Comparison of ENCODE assay signal across 8 cellular contexts in the genomic region with DNA sequence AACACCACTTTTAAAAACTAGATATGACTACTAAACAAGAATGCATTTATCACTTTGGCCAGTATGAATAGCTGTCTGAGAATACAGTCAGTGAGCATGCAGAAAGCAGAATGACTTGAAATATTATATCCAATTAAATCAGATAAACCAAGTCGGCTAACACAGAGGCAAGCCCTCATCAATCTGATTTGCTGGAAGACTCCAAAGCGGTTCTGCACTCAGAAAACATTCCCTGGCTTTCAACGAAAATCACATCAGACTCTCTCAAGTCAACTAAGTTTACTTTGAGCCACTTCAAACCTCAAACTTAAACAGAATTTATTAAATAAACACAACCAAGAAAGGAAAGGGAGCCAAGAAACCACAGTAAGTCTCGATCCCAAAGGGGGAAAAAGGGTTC. TPM values are rescaled to one million over a fixed set of nuclear protein-coding genes. Genes with fewer than 3 reads are reported as not detected.
DNase-seq lines count a peak whose midpoint lies in the region; ATAC-seq lines count a peak whose summit lies in the region.

No MANE protein-coding gene starts in this region.

- no peak overlapping the region for H3K4me3 ChIP-seq in CD4-positive, CD25-positive, alpha-beta regulatory T cell (ENCODE audit: low read depth, low read length)
- no peak overlapping the region for H3K4me3 ChIP-seq in naive thymus-derived CD4-positive, alpha-beta T cell (ENCODE audit: low read length)

- H3K27me3 ChIP-seq in CD4-positive, CD25-positive, alpha-beta regulatory T cell (ENCODE audit: control insufficient read depth, insufficient read depth, low read length): peaks cover 32% of the 10 kb centered on the region
- peaks cover 0 to 8% of the 10 kb centered on the region in 2 donors for H3K27me3 ChIP-seq in naive thymus-derived CD4-positive, alpha-beta T cell (ENCODE audit: control insufficient read depth in 2 of 2, insufficient read depth in 2 of 2, low read length in 2 of 2)

- no peaks in the 10 kb centered on the region for H3K36me3 Mint-ChIP-seq in CD4-positive, CD25-positive, alpha-beta regulatory T cell
- H3K36me3 Mint-ChIP-seq in naive thymus-derived CD4-positive, alpha-beta T cell: peaks cover 0 to 5% (median 0%) of the 10 kb centered on the region in 5 donors

- peaks cover 54% of the 10 kb centered on the region for H3K27me3 Mint-ChIP-seq in CD4-positive, CD25-positive, alpha-beta regulatory T cell
- peaks cover 64 to 77% (median 71%) of the 10 kb centered on the region in 5 donors for H3K27me3 Mint-ChIP-seq in naive thymus-derived CD4-positive, alpha-beta T cell

- intact Hi-C loops in naive thymus-derived CD4-positive, alpha-beta T cell (cut with micrococcal nuclease): loop anchor here in 1 of 2 donors (5.0 to 10.0 kb wide), 2 partner anchors 260 to 467 kb away; a partner anchor contains a TSS
- intact Hi-C loops in head of caudate nucleus (cut with DNase I): no loop called here

- no peak for DNase-seq in CD4-positive, CD25-positive, alpha-beta regulatory T cell
- peak; percentile 2 for DNase-seq in KBM-7
- DNase-seq in dedifferentiated amniotic fluid mesenchymal stem cell (ENCODE audit: extremely low spot score): peak; percentile 51
- no peak for DNase-seq in naive thymus-derived CD4-positive, alpha-beta T cell
- no peak for DNase-seq in cortex of kidney (lab: John Stamatoyannopoulos, UW)
- DNase-seq in head of caudate nucleus: no peak
- DNase-seq in central memory CD4-positive, alpha-beta T cell: no peak
- DNase-seq in activated CD4-positive, alpha-beta T cell treated with anti-CD3 and anti-CD28 coated beads, Interleukin-2, amount 50 U/mL, for 4 hours: no peak

- no peaks in the 10 kb centered on the region for H3K36me3 ChIP-seq in CD4-positive, CD25-positive, alpha-beta regulatory T cell (ENCODE audit: control insufficient read depth, insufficient read depth, low read length)
- no peaks in the 10 kb centered on the region for H3K36me3 ChIP-seq in naive thymus-derived CD4-positive, alpha-beta T cell (ENCODE audit: control insufficient read depth in 2 of 3, insufficient read depth in 3 of 3, low read length in 3 of 3)

- no peak overlapping the region for H3K27ac Mint-ChIP-seq in CD4-positive, CD25-positive, alpha-beta regulatory T cell
- no peak overlapping the region for H3K27ac Mint-ChIP-seq in naive thymus-derived CD4-positive, alpha-beta T cell

- peaks cover 0 to 4% (median 0%) of the 10 kb centered on the region in 7 donors for H3K9me3 Mint-ChIP-seq in CD4-positive, CD25-positive, alpha-beta regulatory T cell
- H3K9me3 Mint-ChIP-seq in naive thymus-derived CD4-positive, alpha-beta T cell: peaks cover 0 to 19% (median 0%) of the 10 kb centered on the region in 11 donors

- POLR2A ChIA-PET in naive thymus-derived CD4-positive, alpha-beta T cell (lab: Charles Lee): no interaction called here

- H3K4me1 Mint-ChIP-seq in CD4-positive, CD25-positive, alpha-beta regulatory T cell: peaks cover 0 to 27% (median 10%) of the 10 kb centered on the region in 4 donors
- peaks cover 14 to 25% (median 21%) of the 10 kb centered on the region in 7 donors for H3K4me1 Mint-ChIP-seq in naive thymus-derived CD4-positive, alpha-beta T cell

- H3K27ac ChIP-seq in CD4-positive, CD25-positive, alpha-beta regulatory T cell (ENCODE audit: insufficient read depth, low read length, poor library complexity, severe bottlenecking): no peak overlapping the region
- H3K27ac ChIP-seq in naive thymus-derived CD4-positive, alpha-beta T cell (ENCODE audit: low read depth, low read length): no peak overlapping the region

- no peaks in the 10 kb centered on the region for H3K9me3 ChIP-seq in CD4-positive, CD25-positive, alpha-beta regulatory T cell (ENCODE audit: control insufficient read depth in 2 of 2, low read length in 2 of 2)
- no peaks in the 10 kb centered on the region for H3K9me3 ChIP-seq in naive thymus-derived CD4-positive, alpha-beta T cell (ENCODE audit: control insufficient read depth in 2 of 3, low read length in 3 of 3)

- CTCF ChIA-PET in naive thymus-derived CD4-positive, alpha-beta T cell (lab: Charles Lee): no interaction called here

- in situ Hi-C loops in KBM-7 (cut with MboI; ENCODE audit: low pct_unique_long_range_greater_than_20kb, low sequenced_read_pairs): loop anchor here (25.0 kb wide), 1 partner anchor 253 kb away; no protein-coding TSS in a partner anchor

- ATAC-seq in CD4-positive, CD25-positive, alpha-beta regulatory T cell (ENCODE audit: low read depth in 2 of 2): no peak
- no peak for ATAC-seq in naive thymus-derived CD4-positive, alpha-beta T cell

- peaks cover 15% of the 10 kb centered on the region for H3K4me1 ChIP-seq in CD4-positive, CD25-positive, alpha-beta regulatory T cell (ENCODE audit: control insufficient read depth, insufficient read depth, low read length, poor library complexity, severe bottlenecking)
- H3K4me1 ChIP-seq in naive thymus-derived CD4-positive, alpha-beta T cell (ENCODE audit: control insufficient read depth in 2 of 2, insufficient read depth in 2 of 2, low read length in 2 of 2): peaks cover 0 to 8% of the 10 kb centered on the region in 2 donors

- H3K4me3 Mint-ChIP-seq in CD4-positive, CD25-positive, alpha-beta regulatory T cell: peak overlapping the region; percentile 0 to 73 (median 40)
- peak overlapping the region in 9 of 10 donors; percentile 64 to 84 (median 73) for H3K4me3 Mint-ChIP-seq in naive thymus-derived CD4-positive, alpha-beta T cell

RNA-seq across cellular contexts. Expression of a gene that starts 1.4 kb away (rescaled TPM):
- 0.05 TPM for total RNA-seq in CD4-positive, CD25-positive, alpha-beta regulatory T cell
- polyA plus RNA-seq in CD4-positive, CD25-positive, alpha-beta regulatory T cell: under 1 TPM in 3 of 4 donors, not detected in 1; 0.01 to 0.03 (median 0.01) TPM
- 1 to 10 TPM in 1 of 5 experiments, not detected in 4; 1.0 TPM for total RNA-seq in naive thymus-derived CD4-positive, alpha-beta T cell
- polyA plus RNA-seq in naive thymus-derived CD4-positive, alpha-beta T cell: under 1 TPM in 1 of 2 donors, not detected in 1; 0.02 TPM

Comparison
In these comparisons a context has a peak if more than half of its experiments do, and no peak if none do; other contexts are left out.
1. DNase-seq: peak in KBM-7 (single experiment) and dedifferentiated amniotic fluid mesenchymal stem cell (single experiment); none in CD4-positive, CD25-positive, alpha-beta regulatory T cell (0 of 3), naive thymus-derived CD4-positive, alpha-beta T cell (0 of 9), cortex of kidney (single experiment), head of caudate nucleus (0 of 42), central memory CD4-positive, alpha-beta T cell (single experiment) and activated CD4-positive, alpha-beta T cell treated with anti-CD3 and anti-CD28 coated beads, Interleukin-2, amount 50 U/mL, for 4 hours (0 of 2).